2 cellular contexts compared by ENCODE assay signal in the genomic region with DNA sequence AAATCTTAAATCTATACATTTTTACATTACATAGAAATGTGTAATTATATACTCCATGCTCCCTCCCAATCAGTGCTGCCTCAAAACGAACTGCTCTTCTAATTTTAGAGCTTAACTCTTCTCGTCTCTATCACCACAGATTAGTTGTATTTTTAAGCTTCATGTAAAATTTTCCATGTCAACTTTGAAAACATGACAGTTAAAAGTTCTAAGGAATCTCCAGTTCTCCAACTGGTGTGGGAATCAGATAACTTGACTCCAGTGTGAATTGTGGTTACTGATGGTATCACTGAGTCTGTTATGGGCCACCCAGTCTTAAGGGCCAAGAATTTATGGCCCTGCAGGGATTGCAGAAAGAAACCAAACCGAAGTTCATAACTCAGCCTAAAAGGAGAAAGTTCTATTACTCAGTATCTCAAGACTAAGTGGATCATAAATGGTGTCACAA.
TF ChIP-seq lines count a peak whose summit lies in the region.

No MANE protein-coding gene starts in this region.

TF ChIP-seq in HEK293, 187 proteins besides CTCF, POLR2A, EP300 and RAD21 (continued from another document and continues in another):
- TF ChIP-seq, protein P1, sequence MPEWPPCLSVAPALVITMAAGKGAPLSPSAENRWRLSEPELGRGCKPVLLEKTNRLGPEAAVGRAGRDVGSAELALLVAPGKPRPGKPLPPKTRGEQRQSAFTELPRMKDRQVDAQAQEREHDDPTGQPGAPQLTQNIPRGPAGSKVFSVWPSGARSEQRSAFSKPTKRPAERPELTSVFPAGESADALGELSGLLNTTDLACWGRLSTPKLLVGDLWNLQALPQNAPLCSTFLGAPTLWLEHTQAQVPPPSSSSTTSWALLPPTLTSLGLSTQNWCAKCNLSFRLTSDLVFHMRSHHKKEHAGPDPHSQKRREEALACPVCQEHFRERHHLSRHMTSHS (tag by site-specific recombination; IDR thresholded peaks at IDR 0.05): no peak
- TF ChIP-seq FEZF1 (tag by site-specific recombination; IDR thresholded peaks at IDR 0.05): peak; percentile 21; the same call in 1 of the 2 replicates
- TF ChIP-seq KLF16 (tag by site-specific recombination; IDR thresholded peaks at IDR 0.05): no peak
- TF ChIP-seq, protein P2, sequence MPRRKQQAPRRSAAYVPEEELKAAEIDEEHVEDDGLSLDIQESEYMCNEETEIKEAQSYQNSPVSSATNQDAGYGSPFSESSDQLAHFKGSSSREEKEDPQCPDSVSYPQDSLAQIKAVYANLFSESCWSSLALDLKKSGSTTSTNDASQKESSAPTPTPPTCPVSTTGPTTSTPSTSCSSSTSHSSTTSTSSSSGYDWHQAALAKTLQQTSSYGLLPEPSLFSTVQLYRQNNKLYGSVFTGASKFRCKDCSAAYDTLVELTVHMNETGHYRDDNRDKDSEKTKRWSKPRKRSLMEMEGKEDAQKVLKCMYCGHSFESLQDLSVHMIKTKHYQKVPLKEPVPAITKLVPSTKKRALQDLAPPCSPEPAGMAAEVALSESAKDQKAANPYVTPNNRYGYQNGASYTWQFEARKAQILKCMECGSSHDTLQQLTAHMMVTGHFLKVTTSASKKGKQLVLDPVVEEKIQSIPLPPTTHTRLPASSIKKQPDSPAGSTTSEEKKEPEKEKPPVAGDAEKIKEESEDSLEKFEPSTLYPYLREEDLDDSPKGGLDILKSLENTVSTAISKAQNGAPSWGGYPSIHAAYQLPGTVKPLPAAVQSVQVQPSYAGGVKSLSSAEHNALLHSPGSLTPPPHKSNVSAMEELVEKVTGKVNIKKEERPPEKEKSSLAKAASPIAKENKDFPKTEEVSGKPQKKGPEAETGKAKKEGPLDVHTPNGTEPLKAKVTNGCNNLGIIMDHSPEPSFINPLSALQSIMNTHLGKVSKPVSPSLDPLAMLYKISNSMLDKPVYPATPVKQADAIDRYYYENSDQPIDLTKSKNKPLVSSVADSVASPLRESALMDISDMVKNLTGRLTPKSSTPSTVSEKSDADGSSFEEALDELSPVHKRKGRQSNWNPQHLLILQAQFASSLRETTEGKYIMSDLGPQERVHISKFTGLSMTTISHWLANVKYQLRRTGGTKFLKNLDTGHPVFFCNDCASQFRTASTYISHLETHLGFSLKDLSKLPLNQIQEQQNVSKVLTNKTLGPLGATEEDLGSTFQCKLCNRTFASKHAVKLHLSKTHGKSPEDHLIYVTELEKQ (tag by site-specific recombination; IDR thresholded peaks at IDR 0.05; ENCODE audit: borderline replicate concordance): no peak
- TF ChIP-seq, protein P3, sequence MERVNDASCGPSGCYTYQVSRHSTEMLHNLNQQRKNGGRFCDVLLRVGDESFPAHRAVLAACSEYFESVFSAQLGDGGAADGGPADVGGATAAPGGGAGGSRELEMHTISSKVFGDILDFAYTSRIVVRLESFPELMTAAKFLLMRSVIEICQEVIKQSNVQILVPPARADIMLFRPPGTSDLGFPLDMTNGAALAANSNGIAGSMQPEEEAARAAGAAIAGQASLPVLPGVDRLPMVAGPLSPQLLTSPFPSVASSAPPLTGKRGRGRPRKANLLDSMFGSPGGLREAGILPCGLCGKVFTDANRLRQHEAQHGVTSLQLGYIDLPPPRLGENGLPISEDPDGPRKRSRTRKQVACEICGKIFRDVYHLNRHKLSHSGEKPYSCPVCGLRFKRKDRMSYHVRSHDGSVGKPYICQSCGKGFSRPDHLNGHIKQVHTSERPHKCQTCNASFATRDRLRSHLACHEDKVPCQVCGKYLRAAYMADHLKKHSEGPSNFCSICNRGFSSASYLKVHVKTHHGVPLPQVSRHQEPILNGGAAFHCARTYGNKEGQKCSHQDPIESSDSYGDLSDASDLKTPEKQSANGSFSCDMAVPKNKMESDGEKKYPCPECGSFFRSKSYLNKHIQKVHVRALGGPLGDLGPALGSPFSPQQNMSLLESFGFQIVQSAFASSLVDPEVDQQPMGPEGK (tag by site-specific recombination; IDR thresholded peaks at IDR 0.05): no peak
- TF ChIP-seq, protein P4, sequence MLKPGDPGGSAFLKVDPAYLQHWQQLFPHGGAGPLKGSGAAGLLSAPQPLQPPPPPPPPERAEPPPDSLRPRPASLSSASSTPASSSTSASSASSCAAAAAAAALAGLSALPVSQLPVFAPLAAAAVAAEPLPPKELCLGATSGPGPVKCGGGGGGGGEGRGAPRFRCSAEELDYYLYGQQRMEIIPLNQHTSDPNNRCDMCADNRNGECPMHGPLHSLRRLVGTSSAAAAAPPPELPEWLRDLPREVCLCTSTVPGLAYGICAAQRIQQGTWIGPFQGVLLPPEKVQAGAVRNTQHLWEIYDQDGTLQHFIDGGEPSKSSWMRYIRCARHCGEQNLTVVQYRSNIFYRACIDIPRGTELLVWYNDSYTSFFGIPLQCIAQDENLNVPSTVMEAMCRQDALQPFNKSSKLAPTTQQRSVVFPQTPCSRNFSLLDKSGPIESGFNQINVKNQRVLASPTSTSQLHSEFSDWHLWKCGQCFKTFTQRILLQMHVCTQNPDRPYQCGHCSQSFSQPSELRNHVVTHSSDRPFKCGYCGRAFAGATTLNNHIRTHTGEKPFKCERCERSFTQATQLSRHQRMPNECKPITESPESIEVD (tag by site-specific recombination; IDR thresholded peaks at IDR 0.05): peak; percentile 86
- TF ChIP-seq GLIS1 (tag by site-specific recombination; IDR thresholded peaks at IDR 0.05): peak; percentile 21; the same call in 1 of the 2 replicates
- TF ChIP-seq GLI2 (tag by site-specific recombination; IDR thresholded peaks at IDR 0.05; ENCODE audit: borderline replicate concordance, low read depth): 0 out of 2 replicates have a peak, but pooled peaks have one; percentile 43
- TF ChIP-seq, protein P5, sequence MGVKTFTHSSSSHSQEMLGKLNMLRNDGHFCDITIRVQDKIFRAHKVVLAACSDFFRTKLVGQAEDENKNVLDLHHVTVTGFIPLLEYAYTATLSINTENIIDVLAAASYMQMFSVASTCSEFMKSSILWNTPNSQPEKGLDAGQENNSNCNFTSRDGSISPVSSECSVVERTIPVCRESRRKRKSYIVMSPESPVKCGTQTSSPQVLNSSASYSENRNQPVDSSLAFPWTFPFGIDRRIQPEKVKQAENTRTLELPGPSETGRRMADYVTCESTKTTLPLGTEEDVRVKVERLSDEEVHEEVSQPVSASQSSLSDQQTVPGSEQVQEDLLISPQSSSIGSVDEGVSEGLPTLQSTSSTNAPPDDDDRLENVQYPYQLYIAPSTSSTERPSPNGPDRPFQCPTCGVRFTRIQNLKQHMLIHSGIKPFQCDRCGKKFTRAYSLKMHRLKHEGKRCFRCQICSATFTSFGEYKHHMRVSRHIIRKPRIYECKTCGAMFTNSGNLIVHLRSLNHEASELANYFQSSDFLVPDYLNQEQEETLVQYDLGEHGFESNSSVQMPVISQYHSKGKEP (tag by site-specific recombination; IDR thresholded peaks at IDR 0.05): no peak
- TF ChIP-seq, protein P6, sequence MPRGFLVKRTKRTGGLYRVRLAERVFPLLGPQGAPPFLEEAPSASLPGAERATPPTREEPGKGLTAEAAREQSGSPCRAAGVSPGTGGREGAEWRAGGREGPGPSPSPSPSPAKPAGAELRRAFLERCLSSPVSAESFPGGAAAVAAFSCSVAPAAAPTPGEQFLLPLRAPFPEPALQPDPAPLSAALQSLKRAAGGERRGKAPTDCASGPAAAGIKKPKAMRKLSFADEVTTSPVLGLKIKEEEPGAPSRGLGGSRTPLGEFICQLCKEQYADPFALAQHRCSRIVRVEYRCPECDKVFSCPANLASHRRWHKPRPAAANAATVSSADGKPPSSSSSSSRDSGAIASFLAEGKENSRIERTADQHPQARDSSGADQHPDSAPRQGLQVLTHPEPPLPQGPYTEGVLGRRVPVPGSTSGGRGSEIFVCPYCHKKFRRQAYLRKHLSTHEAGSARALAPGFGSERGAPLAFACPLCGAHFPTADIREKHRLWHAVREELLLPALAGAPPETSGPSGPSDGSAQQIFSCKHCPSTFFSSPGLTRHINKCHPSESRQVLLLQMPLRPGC (tag by site-specific recombination; IDR thresholded peaks at IDR 0.05): peak; percentile 43; the same call in 1 of the 2 replicates

TF ChIP-seq in SK-N-SH, 30 proteins besides CTCF, POLR2A, EP300 and RAD21 (continued from another document):
- TF ChIP-seq, protein P7, sequence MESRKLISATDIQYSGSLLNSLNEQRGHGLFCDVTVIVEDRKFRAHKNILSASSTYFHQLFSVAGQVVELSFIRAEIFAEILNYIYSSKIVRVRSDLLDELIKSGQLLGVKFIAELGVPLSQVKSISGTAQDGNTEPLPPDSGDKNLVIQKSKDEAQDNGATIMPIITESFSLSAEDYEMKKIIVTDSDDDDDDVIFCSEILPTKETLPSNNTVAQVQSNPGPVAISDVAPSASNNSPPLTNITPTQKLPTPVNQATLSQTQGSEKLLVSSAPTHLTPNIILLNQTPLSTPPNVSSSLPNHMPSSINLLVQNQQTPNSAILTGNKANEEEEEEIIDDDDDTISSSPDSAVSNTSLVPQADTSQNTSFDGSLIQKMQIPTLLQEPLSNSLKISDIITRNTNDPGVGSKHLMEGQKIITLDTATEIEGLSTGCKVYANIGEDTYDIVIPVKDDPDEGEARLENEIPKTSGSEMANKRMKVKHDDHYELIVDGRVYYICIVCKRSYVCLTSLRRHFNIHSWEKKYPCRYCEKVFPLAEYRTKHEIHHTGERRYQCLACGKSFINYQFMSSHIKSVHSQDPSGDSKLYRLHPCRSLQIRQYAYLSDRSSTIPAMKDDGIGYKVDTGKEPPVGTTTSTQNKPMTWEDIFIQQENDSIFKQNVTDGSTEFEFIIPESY (IDR thresholded peaks at IDR 0.05; ENCODE audit: borderline replicate concordance, low read depth): no peak
- no peak for TF ChIP-seq GABPA (IDR thresholded peaks at IDR 0.05; ENCODE audit: low read depth)
- 0 out of 2 replicates have a peak, but pooled peaks have one; percentile 8 for TF ChIP-seq GATA2 (CRISPR knock-in tag; IDR thresholded peaks at IDR 0.05)
- TF ChIP-seq NFIC (IDR thresholded peaks at IDR 0.05; ENCODE audit: borderline replicate concordance): peak; percentile 52; the same call in 1 of the 2 replicates
- TF ChIP-seq YY1 (IDR thresholded peaks at IDR 0.05; ENCODE audit: low read depth): no peak
